ENCODE assay signal across 8 cellular contexts in the genomic region with DNA sequence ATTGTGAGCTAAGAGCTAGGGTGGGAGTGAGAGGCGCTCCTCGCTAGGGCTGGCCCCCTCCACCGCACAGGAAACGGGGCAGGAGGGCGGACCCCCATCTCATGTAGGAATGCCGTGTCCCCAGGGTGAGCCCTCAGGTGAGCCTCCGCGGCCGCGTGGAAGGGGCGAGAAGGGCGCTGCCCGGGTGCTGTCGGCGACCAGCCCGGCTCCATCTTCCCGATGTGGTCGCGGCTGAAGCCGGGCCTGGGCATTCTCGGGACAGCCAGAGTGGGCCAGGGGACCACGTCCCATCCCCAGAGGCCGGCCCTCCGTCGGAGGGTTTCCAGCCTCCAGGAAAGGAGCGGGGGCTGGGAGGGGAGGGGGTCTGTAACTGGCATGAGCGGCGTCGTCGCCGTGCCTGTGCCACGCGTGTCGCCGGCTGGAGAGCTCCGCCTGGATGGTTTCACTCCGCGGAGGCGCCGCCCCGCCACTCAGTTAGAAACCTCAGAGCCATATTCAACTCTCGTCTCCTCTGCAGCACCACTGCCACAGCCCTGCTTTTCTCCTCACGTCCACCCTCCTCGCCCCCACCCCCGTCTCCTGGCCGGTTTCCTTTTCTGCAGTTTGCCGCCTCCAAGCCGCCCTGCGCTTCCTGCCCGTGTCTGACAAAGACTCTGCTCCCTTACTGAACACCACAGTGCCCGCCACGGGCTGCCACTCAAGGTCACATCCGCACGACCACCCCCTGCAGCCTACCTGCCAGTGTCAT. TPM values are rescaled to one million over a fixed set of nuclear protein-coding genes. Genes with fewer than 3 reads are reported as not detected.
DNase-seq lines count a peak whose midpoint lies in the region; ATAC-seq, FAIRE-seq and TF ChIP-seq lines count a peak whose summit lies in the region.

A gene with protein sequence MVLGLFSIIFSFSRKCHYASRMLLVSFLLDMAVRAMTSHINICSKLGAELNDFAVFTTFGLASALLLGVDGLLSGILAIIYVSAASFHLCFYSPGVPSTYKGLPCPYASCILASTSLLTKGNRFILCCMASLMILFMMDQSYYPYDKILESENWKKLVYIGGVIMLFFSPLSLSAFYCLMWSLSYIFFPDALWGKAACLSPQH (plus strand): TSS at position 46 of the 748 bp plus-strand sequence. CDS start 4,903 bp downstream, outside the sequence.

- ATAC-seq in GM12878 (peak; percentile 53; the same call in 2 of the 3 replicates), right lobe of liver (peak; percentile 44 to 53 (median 50)), HG03342 (IDR thresholded peaks at IDR 0.05; ENCODE audit: unreplicated experiment) (no peak)

- SMC1A ChIA-PET in GM12878 (lab: Charles Lee; ENCODE audit: uncharacterized antibody, unreplicated experiment) = no interaction called here

- H2AFZ ChIP-seq in GM12878 (ENCODE audit: control insufficient read depth, low read depth, low read length) = peak within 1 kb of the TSS; percentile 34

- peak in 3 of 4 experiments; percentile 13 to 28 (median 21) for DNase-seq in activated CD4-positive, CD25-positive, alpha-beta regulatory T cell (lab: John Stamatoyannopoulos, UW)
- DNase-seq in GM12878 (ENCODE audit: low read depth, low spot score) = no peak
- DNase-seq in right lobe of liver = peak in 1 of 3 donors; percentile 30
- DNase-seq in stimulated activated CD8-positive, alpha-beta memory T cell treated with anti-CD3 and anti-CD28 coated beads, Interleukin-7, amount 100 ng/mL, for 4 hours (ENCODE audit: low read depth in 2 of 2) = peak; percentile 8 to 29
- no peak for DNase-seq in D341Med (ENCODE audit: low spot score)
- no peak for DNase-seq in NCI-H187 (lab: John Stamatoyannopoulos, UW)
- no peak for DNase-seq in SW480 (ENCODE audit: low spot score)

- TF ChIP-seq POLR2A in GM12878 (IDR thresholded peaks at IDR 0.05; ENCODE audit: low read depth, low read length) = no peak
- no peak for TF ChIP-seq POLR2A in right lobe of liver (IDR thresholded peaks at IDR 0.05)

- no peak within 1 kb of the TSS for H3K9ac ChIP-seq in GM12878 (ENCODE audit: control insufficient read depth, insufficient read depth, low read length)

- H3K27me3 ChIP-seq in GM12878 (replicated peaks in 1 of 2; ENCODE audit: control insufficient read depth in 2 of 2, insufficient read depth in 2 of 2, low read length in 1 of 2) (no peaks in the 10 kb centered on the region), right lobe of liver (no peaks in the 10 kb centered on the region)

- H3K36me3 ChIP-seq in GM12878 (ENCODE audit: control insufficient read depth in 2 of 2, insufficient read depth in 2 of 2, low read length in 1 of 2) (peaks cover 0 to 6% of the 10 kb centered on the region in 2 experiments; a peak in 1 of 4 replicates), right lobe of liver (no peaks in the 10 kb centered on the region)

- H3K9me3 ChIP-seq in GM12878 (replicated peaks; ENCODE audit: control insufficient read depth, insufficient read depth, low read length) = no peaks in the 10 kb centered on the region
- H3K9me3 ChIP-seq in right lobe of liver = no peaks in the 10 kb centered on the region

- in situ Hi-C loops in GM12878 (cut with MboI) = loop anchor here (5.0 kb wide), 1 partner anchor 282 kb away; no protein-coding TSS in a partner anchor

- H3K4me1 ChIP-seq in GM12878 (ENCODE audit: control insufficient read depth, insufficient read depth, low read length) (peaks cover 3% of the 10 kb centered on the region; the same call in 1 of the 2 replicates), right lobe of liver (peaks cover 0 to 7% (median 0%) of the 10 kb centered on the region in 4 donors)

- H3K27ac ChIP-seq in GM12878 (ENCODE audit: control insufficient read depth, insufficient read depth) = no peak within 1 kb of the TSS
- H3K27ac ChIP-seq in right lobe of liver = no peak within 1 kb of the TSS

- 52% methylated on average over 48 of the region's 54 CpGs for WGBS in GM12878 (ENCODE audit: insufficient coverage, insufficient replicate concordance, low lambda C conversion rate, missing lambda C conversion rate)
- 17% methylated on average over 13 of the region's 54 CpGs for WGBS in right lobe of liver (ENCODE audit: insufficient coverage, low coverage, low lambda C conversion rate, missing lambda C conversion rate)

- no peak for FAIRE-seq in GM12878 (lab: Jason Lieb, UNC)

- no peak for TF ChIP-seq EP300 in GM12878 (IDR thresholded peaks at IDR 0.05; ENCODE audit: borderline replicate concordance in 1 of 2, control insufficient read depth in 1 of 2, low read depth in 2 of 2, low read length in 2 of 2)

- intact Hi-C loops in GM12878 (cut with micrococcal nuclease; ENCODE audit: unreplicated experiment) = no loop called here
- intact Hi-C loops in right lobe of liver (cut with DNase I) = no loop called here

- TF ChIP-seq RAD21 in GM12878 (IDR thresholded peaks at IDR 0.05; ENCODE audit: insufficient read depth, low read depth, low read length) = no peak

- BruUV-seq in GM12878 (replicated peaks; lab: Mats Ljungman, UMichigan) = no TSS peak

- CTCF ChIA-PET in GM12878 (lab: Yijun Ruan, JAX) = no interaction called here

- H3K4me2 ChIP-seq in GM12878 (ENCODE audit: control insufficient read depth, insufficient read depth) = peak within 1 kb of the TSS; percentile 59

- H4K20me1 ChIP-seq in GM12878 (ENCODE audit: control insufficient read depth, insufficient read depth) = no peaks in the 10 kb centered on the region; the same call in 1 of the 2 replicates

- TF ChIP-seq CTCF in GM12878 (IDR thresholded peaks at IDR 0.05 in 2 of 3, conservative IDR thresholded peaks at IDR 0.05 in 1 of 3; ENCODE audit: control insufficient read depth in 2 of 3, extremely low read depth in 1 of 3, insufficient read depth in 1 of 3, low read depth in 3 of 3, low read length in 3 of 3) (no peak), right lobe of liver (IDR thresholded peaks at IDR 0.05) (no peak)

- H3K4me3 ChIP-seq in GM12878 (no peak within 1 kb of the TSS), right lobe of liver (peak within 1 kb of the TSS; percentile 14 to 35 (median 21))

- H3K79me2 ChIP-seq in GM12878 (ENCODE audit: control insufficient read depth, insufficient read depth, low read length) = no peaks in the 10 kb centered on the region

- POLR2A ChIA-PET in GM12878 (lab: Charles Lee) = no interaction called here

- RAD21 ChIA-PET in GM12878 (lab: Charles Lee; ENCODE audit: unreplicated experiment) = interaction anchor here (1.4 kb wide), 1 partner anchor 289 kb away, joined by 4 read pairs; no protein-coding TSS in a partner anchor

TF ChIP-seq in GM12878, 131 proteins besides CTCF, POLR2A, EP300 and RAD21:
- TF ChIP-seq, protein P1, sequence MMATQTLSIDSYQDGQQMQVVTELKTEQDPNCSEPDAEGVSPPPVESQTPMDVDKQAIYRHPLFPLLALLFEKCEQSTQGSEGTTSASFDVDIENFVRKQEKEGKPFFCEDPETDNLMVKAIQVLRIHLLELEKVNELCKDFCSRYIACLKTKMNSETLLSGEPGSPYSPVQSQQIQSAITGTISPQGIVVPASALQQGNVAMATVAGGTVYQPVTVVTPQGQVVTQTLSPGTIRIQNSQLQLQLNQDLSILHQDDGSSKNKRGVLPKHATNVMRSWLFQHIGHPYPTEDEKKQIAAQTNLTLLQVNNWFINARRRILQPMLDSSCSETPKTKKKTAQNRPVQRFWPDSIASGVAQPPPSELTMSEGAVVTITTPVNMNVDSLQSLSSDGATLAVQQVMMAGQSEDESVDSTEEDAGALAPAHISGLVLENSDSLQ (IDR thresholded peaks at IDR 0.05) = peak; percentile 23; the same call in 1 of the 2 replicates
- TF ChIP-seq, protein P2, sequence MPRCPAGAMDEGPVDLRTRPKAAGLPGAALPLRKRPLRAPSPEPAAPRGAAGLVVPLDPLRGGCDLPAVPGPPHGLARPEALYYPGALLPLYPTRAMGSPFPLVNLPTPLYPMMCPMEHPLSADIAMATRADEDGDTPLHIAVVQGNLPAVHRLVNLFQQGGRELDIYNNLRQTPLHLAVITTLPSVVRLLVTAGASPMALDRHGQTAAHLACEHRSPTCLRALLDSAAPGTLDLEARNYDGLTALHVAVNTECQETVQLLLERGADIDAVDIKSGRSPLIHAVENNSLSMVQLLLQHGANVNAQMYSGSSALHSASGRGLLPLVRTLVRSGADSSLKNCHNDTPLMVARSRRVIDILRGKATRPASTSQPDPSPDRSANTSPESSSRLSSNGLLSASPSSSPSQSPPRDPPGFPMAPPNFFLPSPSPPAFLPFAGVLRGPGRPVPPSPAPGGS (IDR thresholded peaks at IDR 0.05; ENCODE audit: borderline replicate concordance, insufficient read depth, low read depth, low read length, poor library complexity, severe bottlenecking) = peak; percentile 5
- no peak for TF ChIP-seq NR2C2 (IDR thresholded peaks at IDR 0.05; ENCODE audit: borderline replicate concordance, control insufficient read depth, insufficient read length, low read depth)

RNA-seq across cellular contexts. Expression of the gene that starts here (rescaled TPM):
- total RNA-seq in GM12878 (2013; cell fraction: nucleolus; rRNA removed) = 0.54 and 0.78 TPM in 2 replicates
- total RNA-seq in GM12878 (2014; rRNA removed) (0.05 and 0.06 TPM in 2 replicates), GM12878 (2014; rRNA removed; fragmentation: Illumina TruSeq; extraction: Trizol) (0.04 and 0.09 TPM in 2 replicates), GM12878 (2021) (0.13 and 0.18 TPM in 2 replicates), right lobe of liver (under 1 TPM in 1 of 6 experiments, not detected in 5; 0.07 TPM)
- polyA plus RNA-seq in GM12878 (2011; ENCODE audit: low read depth) = 0.07 TPM
- polyA plus RNA-seq in GM12878 (2011; rRNA removed) (0.07 and 0.12 TPM in 2 replicates), GM12878 (2014; fragmentation: Illumina TruSeq; extraction: Trizol) (0.06 TPM in 1 of 2 replicates, not detected in the other), GM12878 (2014; fragmentation: Nextera tagmentation; extraction: Ambion mirVana) (under 1 TPM; 0.02 to 0.06 TPM), GM12878 (2014; rRNA removed) (0.03 and 0.06 TPM in 2 replicates), GM12878 (2016; fragmentation: Nextera tagmentation; extraction: Ambion mirVana) (under 1 TPM in 1 of 2 experiments, not detected in 1; 0.26 TPM)
- polyA plus RNA-seq in GM12878 (2011; cell fraction: cytosol; rRNA removed) = 0.03 and 0.04 TPM in 2 replicates
- polyA plus RNA-seq in GM12878 (2011; cell fraction: nucleus; rRNA removed) = 0.21 and 0.32 TPM in 2 replicates
- 0.11 and 0.18 TPM in 2 replicates for polyA plus RNA-seq in GM12878 (2012)
- polyA minus RNA-seq in GM12878 (2011; rRNA and poly(A)+ RNA removed) = 0.05 TPM in 1 of 2 replicates, not detected in the other
- not detected in 2 replicates for polyA minus RNA-seq in GM12878 (2011; cell fraction: cytosol; rRNA and poly(A)+ RNA removed)
- 0.24 TPM in 1 of 2 replicates, not detected in the other for polyA minus RNA-seq in GM12878 (2011; cell fraction: nucleus; rRNA and poly(A)+ RNA removed)

Comparison
In these comparisons a context has a peak if more than half of its experiments do, and no peak if none do; other contexts are left out.
1. Peak in ATAC-seq and H3K4me2 ChIP-seq in GM12878; RNA of the gene not detected or under 1 TPM.
2. Peak in ATAC-seq and H3K4me3 ChIP-seq in right lobe of liver; RNA of the gene not detected or under 1 TPM.
3. DNase-seq: peak in activated CD4-positive, CD25-positive, alpha-beta regulatory T cell (3 of 4) and stimulated activated CD8-positive, alpha-beta memory T cell treated with anti-CD3 and anti-CD28 coated beads, Interleukin-7, amount 100 ng/mL, for 4 hours (2 of 2); none in GM12878 (single experiment), D341Med (single experiment), NCI-H187 (0 of 2) and SW480 (single experiment).